1 cellular context compared by ENCODE assay signal in the genomic region with DNA sequence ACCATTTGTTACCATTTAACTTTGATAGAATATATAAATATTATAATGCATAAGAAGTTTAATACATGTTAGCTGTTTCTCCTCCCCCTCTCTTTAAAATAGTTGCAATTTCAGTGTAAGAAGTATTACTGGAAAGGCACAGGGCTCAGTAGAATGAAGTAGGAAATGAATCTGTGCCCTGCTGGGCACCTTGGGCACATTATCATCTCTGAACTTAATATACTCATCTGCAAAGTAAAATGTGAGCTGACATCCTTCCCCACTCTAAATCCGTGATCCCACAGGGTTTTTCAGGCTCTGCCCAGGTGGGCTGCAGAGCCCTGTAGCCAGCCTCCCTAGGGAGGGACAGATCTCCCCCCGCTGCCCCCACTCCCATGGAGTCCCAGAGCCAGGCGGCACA.
TF ChIP-seq lines count a peak whose summit lies in the region.

No MANE protein-coding gene starts in this region.

TF ChIP-seq in GM23338, 12 proteins besides CTCF, POLR2A, EP300 and RAD21 (continued from another document):
- TF ChIP-seq, protein P1, sequence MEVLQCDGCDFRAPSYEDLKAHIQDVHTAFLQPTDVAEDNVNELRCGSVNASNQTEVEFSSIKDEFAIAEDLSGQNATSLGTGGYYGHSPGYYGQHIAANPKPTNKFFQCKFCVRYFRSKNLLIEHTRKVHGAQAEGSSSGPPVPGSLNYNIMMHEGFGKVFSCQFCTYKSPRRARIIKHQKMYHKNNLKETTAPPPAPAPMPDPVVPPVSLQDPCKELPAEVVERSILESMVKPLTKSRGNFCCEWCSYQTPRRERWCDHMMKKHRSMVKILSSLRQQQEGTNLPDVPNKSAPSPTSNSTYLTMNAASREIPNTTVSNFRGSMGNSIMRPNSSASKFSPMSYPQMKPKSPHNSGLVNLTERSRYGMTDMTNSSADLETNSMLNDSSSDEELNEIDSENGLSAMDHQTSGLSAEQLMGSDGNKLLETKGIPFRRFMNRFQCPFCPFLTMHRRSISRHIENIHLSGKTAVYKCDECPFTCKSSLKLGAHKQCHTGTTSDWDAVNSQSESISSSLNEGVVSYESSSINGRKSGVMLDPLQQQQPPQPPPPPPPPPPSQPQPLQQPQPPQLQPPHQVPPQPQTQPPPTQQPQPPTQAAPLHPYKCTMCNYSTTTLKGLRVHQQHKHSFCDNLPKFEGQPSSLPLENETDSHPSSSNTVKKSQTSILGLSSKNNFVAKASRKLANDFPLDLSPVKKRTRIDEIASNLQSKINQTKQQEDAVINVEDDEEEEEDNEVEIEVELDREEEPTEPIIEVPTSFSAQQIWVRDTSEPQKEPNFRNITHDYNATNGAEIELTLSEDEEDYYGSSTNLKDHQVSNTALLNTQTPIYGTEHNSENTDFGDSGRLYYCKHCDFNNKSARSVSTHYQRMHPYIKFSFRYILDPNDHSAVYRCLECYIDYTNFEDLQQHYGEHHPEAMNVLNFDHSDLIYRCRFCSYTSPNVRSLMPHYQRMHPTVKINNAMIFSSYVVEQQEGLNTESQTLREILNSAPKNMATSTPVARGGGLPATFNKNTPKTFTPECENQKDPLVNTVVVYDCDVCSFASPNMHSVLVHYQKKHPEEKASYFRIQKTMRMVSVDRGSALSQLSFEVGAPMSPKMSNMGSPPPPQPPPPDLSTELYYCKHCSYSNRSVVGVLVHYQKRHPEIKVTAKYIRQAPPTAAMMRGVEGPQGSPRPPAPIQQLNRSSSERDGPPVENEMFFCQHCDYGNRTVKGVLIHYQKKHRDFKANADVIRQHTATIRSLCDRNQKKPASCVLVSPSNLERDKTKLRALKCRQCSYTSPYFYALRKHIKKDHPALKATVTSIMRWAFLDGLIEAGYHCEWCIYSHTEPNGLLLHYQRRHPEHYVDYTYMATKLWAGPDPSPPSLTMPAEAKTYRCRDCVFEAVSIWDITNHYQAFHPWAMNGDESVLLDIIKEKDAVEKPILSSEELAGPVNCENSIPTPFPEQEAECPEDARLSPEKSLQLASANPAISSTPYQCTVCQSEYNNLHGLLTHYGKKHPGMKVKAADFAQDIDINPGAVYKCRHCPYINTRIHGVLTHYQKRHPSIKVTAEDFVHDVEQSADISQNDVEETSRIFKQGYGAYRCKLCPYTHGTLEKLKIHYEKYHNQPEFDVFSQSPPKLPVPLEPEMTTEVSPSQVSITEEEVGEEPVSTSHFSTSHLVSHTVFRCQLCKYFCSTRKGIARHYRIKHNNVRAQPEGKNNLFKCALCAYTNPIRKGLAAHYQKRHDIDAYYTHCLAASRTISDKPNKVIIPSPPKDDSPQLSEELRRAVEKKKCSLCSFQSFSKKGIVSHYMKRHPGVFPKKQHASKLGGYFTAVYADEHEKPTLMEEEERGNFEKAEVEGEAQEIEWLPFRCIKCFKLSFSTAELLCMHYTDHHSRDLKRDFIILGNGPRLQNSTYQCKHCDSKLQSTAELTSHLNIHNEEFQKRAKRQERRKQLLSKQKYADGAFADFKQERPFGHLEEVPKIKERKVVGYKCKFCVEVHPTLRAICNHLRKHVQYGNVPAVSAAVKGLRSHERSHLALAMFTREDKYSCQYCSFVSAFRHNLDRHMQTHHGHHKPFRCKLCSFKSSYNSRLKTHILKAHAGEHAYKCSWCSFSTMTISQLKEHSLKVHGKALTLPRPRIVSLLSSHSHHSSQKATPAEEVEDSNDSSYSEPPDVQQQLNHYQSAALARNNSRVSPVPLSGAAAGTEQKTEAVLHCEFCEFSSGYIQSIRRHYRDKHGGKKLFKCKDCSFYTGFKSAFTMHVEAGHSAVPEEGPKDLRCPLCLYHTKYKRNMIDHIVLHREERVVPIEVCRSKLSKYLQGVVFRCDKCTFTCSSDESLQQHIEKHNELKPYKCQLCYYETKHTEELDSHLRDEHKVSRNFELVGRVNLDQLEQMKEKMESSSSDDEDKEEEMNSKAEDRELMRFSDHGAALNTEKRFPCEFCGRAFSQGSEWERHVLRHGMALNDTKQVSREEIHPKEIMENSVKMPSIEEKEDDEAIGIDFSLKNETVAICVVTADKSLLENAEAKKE (CRISPR knock-in tag; IDR thresholded peaks at IDR 0.05), result no peak
- TF ChIP-seq POLR2AphosphoS5 (IDR thresholded peaks at IDR 0.05; ENCODE audit: low read depth) (no peak), ZNF331 (CRISPR knock-in tag; IDR thresholded peaks at IDR 0.05; ENCODE audit: low read depth) (no peak), STAT1 (IDR thresholded peaks at IDR 0.05; ENCODE audit: unreplicated experiment) (no peak), CREB1 (CRISPR knock-in tag; IDR thresholded peaks at IDR 0.05; ENCODE audit: low read depth) (no peak), NANOG (IDR thresholded peaks at IDR 0.05; ENCODE audit: borderline replicate concordance) (no peak), EZH2 (IDR thresholded peaks at IDR 0.05; ENCODE audit: low read depth, unreplicated experiment) (no peak)
- TF ChIP-seq, protein P2, sequence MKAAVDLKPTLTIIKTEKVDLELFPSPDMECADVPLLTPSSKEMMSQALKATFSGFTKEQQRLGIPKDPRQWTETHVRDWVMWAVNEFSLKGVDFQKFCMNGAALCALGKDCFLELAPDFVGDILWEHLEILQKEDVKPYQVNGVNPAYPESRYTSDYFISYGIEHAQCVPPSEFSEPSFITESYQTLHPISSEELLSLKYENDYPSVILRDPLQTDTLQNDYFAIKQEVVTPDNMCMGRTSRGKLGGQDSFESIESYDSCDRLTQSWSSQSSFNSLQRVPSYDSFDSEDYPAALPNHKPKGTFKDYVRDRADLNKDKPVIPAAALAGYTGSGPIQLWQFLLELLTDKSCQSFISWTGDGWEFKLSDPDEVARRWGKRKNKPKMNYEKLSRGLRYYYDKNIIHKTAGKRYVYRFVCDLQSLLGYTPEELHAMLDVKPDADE (IDR thresholded peaks at IDR 0.05), result no peak
- TF ChIP-seq, protein P3, sequence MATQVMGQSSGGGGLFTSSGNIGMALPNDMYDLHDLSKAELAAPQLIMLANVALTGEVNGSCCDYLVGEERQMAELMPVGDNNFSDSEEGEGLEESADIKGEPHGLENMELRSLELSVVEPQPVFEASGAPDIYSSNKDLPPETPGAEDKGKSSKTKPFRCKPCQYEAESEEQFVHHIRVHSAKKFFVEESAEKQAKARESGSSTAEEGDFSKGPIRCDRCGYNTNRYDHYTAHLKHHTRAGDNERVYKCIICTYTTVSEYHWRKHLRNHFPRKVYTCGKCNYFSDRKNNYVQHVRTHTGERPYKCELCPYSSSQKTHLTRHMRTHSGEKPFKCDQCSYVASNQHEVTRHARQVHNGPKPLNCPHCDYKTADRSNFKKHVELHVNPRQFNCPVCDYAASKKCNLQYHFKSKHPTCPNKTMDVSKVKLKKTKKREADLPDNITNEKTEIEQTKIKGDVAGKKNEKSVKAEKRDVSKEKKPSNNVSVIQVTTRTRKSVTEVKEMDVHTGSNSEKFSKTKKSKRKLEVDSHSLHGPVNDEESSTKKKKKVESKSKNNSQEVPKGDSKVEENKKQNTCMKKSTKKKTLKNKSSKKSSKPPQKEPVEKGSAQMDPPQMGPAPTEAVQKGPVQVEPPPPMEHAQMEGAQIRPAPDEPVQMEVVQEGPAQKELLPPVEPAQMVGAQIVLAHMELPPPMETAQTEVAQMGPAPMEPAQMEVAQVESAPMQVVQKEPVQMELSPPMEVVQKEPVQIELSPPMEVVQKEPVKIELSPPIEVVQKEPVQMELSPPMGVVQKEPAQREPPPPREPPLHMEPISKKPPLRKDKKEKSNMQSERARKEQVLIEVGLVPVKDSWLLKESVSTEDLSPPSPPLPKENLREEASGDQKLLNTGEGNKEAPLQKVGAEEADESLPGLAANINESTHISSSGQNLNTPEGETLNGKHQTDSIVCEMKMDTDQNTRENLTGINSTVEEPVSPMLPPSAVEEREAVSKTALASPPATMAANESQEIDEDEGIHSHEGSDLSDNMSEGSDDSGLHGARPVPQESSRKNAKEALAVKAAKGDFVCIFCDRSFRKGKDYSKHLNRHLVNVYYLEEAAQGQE (IDR thresholded peaks at IDR 0.05; ENCODE audit: unreplicated experiment), result no peak
